ENCODE assay signal across 10 cellular contexts in genomic region chr11:63858628-63859550, GRCh38. TPM values are rescaled to one million over a fixed set of nuclear protein-coding genes. Genes with fewer than 3 reads are reported as not detected.
DNase-seq lines count a peak whose midpoint lies in the region; ATAC-seq and TF ChIP-seq lines count a peak whose summit lies in the region.
"Had no signal": no experiment of that assay in that cellular context is flagged by ENCODE, and none has a peak within 500 bp of the region (broad histone marks: within the 10 kb centered on the region; RNA-seq: fewer than 3 reads in every experiment).

No MANE protein-coding gene starts in this region.

- H3K36me3 ChIP-seq in adipocyte (ENCODE audit: control insufficient read depth, insufficient read depth, low read length, severe bottlenecking) (peaks cover 10% of the 10 kb centered on the region), left ventricle myocardium inferior (peaks cover 20% of the 10 kb centered on the region), HAP-1 (replicated peaks) (no peaks in the 10 kb centered on the region)

- TF ChIP-seq CTCF in HFFc6 (IDR thresholded peaks at IDR 0.05) (no peak), left ventricle myocardium inferior (IDR thresholded peaks at IDR 0.05; ENCODE audit: borderline replicate concordance) (no peak)

- H3K27me3 ChIP-seq in adipocyte (replicated peaks; ENCODE audit: control insufficient read depth, insufficient read depth, low read length) (no peaks in the 10 kb centered on the region), left ventricle myocardium inferior (ENCODE audit: low read depth) (no peaks in the 10 kb centered on the region), HAP-1 (ENCODE audit: low read depth) (no peaks in the 10 kb centered on the region)

- H3K4me1 ChIP-seq in adipocyte (ENCODE audit: control insufficient read depth, insufficient read depth, low read length) = peaks cover 37% of the 10 kb centered on the region
- H3K4me1 ChIP-seq in left ventricle myocardium inferior = peaks cover 24% of the 10 kb centered on the region
- no peaks in the 10 kb centered on the region for H3K4me1 ChIP-seq in HAP-1

- DNase-seq in HFFc6 (no peak), adipocyte (ENCODE audit: low read depth) (peak; percentile 79), left ventricle myocardium inferior (peak; percentile 27), skeletal muscle cell (ENCODE audit: low read depth) (peak; percentile 64), HAP-1 (ENCODE audit: low spot score in 2 of 2) (no peak), A172 (ENCODE audit: low spot score) (no peak)
- DNase-seq: activated effector memory CD4-positive, alpha-beta T cell treated with anti-CD3 and anti-CD28 coated beads, Interleukin-2, amount 50 U/mL, for 16 hours; stimulated activated CD4-positive, alpha-beta T cell treated with anti-CD3 and anti-CD28 coated beads, Interleukin-12 subunit alpha, Interleukin-12 subunit beta, amount 100 ng/mL, for 4 hours had no signal

- no peak overlapping the region for H3K4me3 Mint-ChIP-seq in HFFc6

- no peaks in the 10 kb centered on the region for H3K27me3 Mint-ChIP-seq in HFFc6 (ENCODE audit: insufficient read depth)

- peak overlapping the region; percentile 60 for H3K27ac ChIP-seq in left ventricle myocardium inferior (replicated peaks)

- H3K27ac Mint-ChIP-seq in HFFc6 = peak overlapping the region; percentile 38; the same call in 1 of the 2 replicates

- H3K4me3 ChIP-seq in adipocyte (ENCODE audit: low read length) (no peak overlapping the region), left ventricle myocardium inferior (no peak overlapping the region), skeletal muscle cell (ENCODE audit: low read depth, low read length) (no peak overlapping the region), HAP-1 (no peak overlapping the region)

- ATAC-seq in HG02970 (IDR thresholded peaks at IDR 0.05; ENCODE audit: low FRiP score, unreplicated experiment) (no peak), GM18502 (IDR thresholded peaks at IDR 0.05; ENCODE audit: poor library complexity, unreplicated experiment) (no peak)

- intact Hi-C loops in left ventricle myocardium inferior (cut with micrococcal nuclease) = no loop called here

- H3K36me3 Mint-ChIP-seq in HFFc6 (ENCODE audit: low read depth) = peaks cover 9% of the 10 kb centered on the region; the same call in 1 of the 2 replicates

- no peaks in the 10 kb centered on the region for H3K9me3 Mint-ChIP-seq in HFFc6

- H3K4me1 Mint-ChIP-seq in HFFc6 (ENCODE audit: low read depth) = peaks cover 19% of the 10 kb centered on the region

- no peak overlapping the region for H3K9ac ChIP-seq in adipocyte (ENCODE audit: low read length)

- in situ Hi-C loops in HAP-1 (cut with MboI; ENCODE audit: low sequenced_read_pairs) = no loop called here

- H3K9me3 ChIP-seq in adipocyte (ENCODE audit: control insufficient read depth, low read length) = no peaks in the 10 kb centered on the region
- no peaks in the 10 kb centered on the region for H3K9me3 ChIP-seq in left ventricle myocardium inferior (replicated peaks)
- H3K9me3 ChIP-seq in HAP-1 = no peaks in the 10 kb centered on the region

RNA-seq across cellular contexts. Expression of gene MARK2, which starts 20.0 kb away (rescaled TPM):
- 10 to 100 TPM; 26.4 to 29.9 (median 27.9) TPM for total RNA-seq in HFFc6 (2021; fragmentation: NEBNext Ultra II Directional; extraction: Animal tissue kit (Norgen Biotek cat#: 25700))
- 36.6 TPM for total RNA-seq in left ventricle myocardium inferior
- 14.8 TPM in 2 replicates for total RNA-seq in A172 (2014; rRNA removed; shearing (Covaris generic))

RNA-seq across cellular contexts. Expression of gene SPINDOC, which starts 45.6 kb away (rescaled TPM):
- total RNA-seq in HFFc6 (2021; fragmentation: NEBNext Ultra II Directional; extraction: Animal tissue kit (Norgen Biotek cat#: 25700)) = 10 to 100 TPM; 24.7 to 31.7 (median 29.5) TPM
- 14.0 TPM for total RNA-seq in left ventricle myocardium inferior
- 23.0 and 40.1 TPM in 2 replicates for total RNA-seq in A172 (2014; rRNA removed; shearing (Covaris generic))

RNA-seq across cellular contexts. Expression of gene RCOR2, which starts 58.1 kb away (rescaled TPM):
- under 1 TPM; 0.34 to 0.72 (median 0.41) TPM for total RNA-seq in HFFc6 (2021; fragmentation: NEBNext Ultra II Directional; extraction: Animal tissue kit (Norgen Biotek cat#: 25700))
- total RNA-seq in left ventricle myocardium inferior = 10.5 TPM
- 0.05 and 0.14 TPM in 2 replicates for total RNA-seq in A172 (2014; rRNA removed; shearing (Covaris generic))

Comparison
In these comparisons a context has a peak if more than half of its experiments do, and no peak if none do; other contexts are left out.
1. DNase-seq: peak in adipocyte (single experiment), left ventricle myocardium inferior (single experiment) and skeletal muscle cell (single experiment); none in HFFc6 (single experiment), HAP-1 (0 of 2) and A172 (single experiment).